Comparison of ENCODE assay signal across 8 cellular contexts in genomic region chr11:65719887-65720236, GRCh38. TPM values are rescaled to one million over a fixed set of nuclear protein-coding genes. Genes with fewer than 3 reads are reported as not detected.
DNase-seq lines count a peak whose midpoint lies in the region; ATAC-seq and TF ChIP-seq lines count a peak whose summit lies in the region.

No MANE protein-coding gene starts in this region.

- H3K4me2 ChIP-seq in trophoblast cell (ENCODE audit: low read length) = peak overlapping the region; percentile 62

- ATAC-seq in GM19438 (IDR thresholded peaks at IDR 0.05; ENCODE audit: low read depth, unreplicated experiment) (peak; percentile 19), gastroesophageal sphincter (peak; percentile 10)

- peak overlapping the region; percentile 0 for H4K91ac ChIP-seq in trophoblast cell (ENCODE audit: low read depth, low read length)

- no peak overlapping the region for H2AK5ac ChIP-seq in trophoblast cell (ENCODE audit: low read length)

- H3K14ac ChIP-seq in trophoblast cell (ENCODE audit: low read length) = peak overlapping the region; percentile 82

- no peak overlapping the region for H3K23ac ChIP-seq in trophoblast cell (ENCODE audit: low read length)

- no peak for TF ChIP-seq CTCF in AG09309 (IDR thresholded peaks at IDR 0.05; ENCODE audit: control insufficient read depth, insufficient read depth, low read depth, low read length, missing control alignments)
- TF ChIP-seq CTCF in gastroesophageal sphincter (IDR thresholded peaks at IDR 0.05) = no peak

- WGBS in gastroesophageal sphincter (ENCODE audit: low coverage in 1 of 2), 2 donors = no CpG with 5 or more reads among the region's 16 CpGs
- WGBS in trophoblast cell (ENCODE audit: extremely low coverage, insufficient coverage, insufficient read length) = no CpG with 5 or more reads among the region's 16 CpGs

- peak overlapping the region; percentile 65 for H3K9ac ChIP-seq in trophoblast cell (ENCODE audit: low read length)

- H3K4me1 ChIP-seq in gastroesophageal sphincter (peaks cover 3 to 43% (median 11%) of the 10 kb centered on the region in 3 donors), trophoblast cell (ENCODE audit: control insufficient read depth in 1 of 2, insufficient read depth in 2 of 2, low read length in 2 of 2) (peaks cover 3 to 6% of the 10 kb centered on the region in 2 experiments)

- H3K36me3 ChIP-seq in gastroesophageal sphincter (peaks cover 0 to 48% of the 10 kb centered on the region in 2 donors), trophoblast cell (ENCODE audit: control insufficient read depth in 1 of 2, insufficient read depth in 2 of 2, low read length in 2 of 2) (peaks cover 35 to 40% of the 10 kb centered on the region in 2 experiments)

- peak overlapping the region; percentile 83 for H3K4me3 ChIP-seq in AG09309 (ENCODE audit: control insufficient read depth, low read depth, low read length)
- H3K4me3 ChIP-seq in Jurkat, Clone E6-1 (ENCODE audit: low read length) = peak overlapping the region; percentile 86
- peak overlapping the region; percentile 65 to 83 for H3K4me3 ChIP-seq in gastroesophageal sphincter
- peak overlapping the region; percentile 98 for H3K4me3 ChIP-seq in trophoblast cell (ENCODE audit: low read depth, low read length)

- H4K8ac ChIP-seq in trophoblast cell (ENCODE audit: low read depth, low read length) = no peak overlapping the region

- no peak for TF ChIP-seq EP300 in gastroesophageal sphincter (IDR thresholded peaks at IDR 0.05)

- no peak overlapping the region for H4K12ac ChIP-seq in trophoblast cell (ENCODE audit: low read depth, low read length)

- peak overlapping the region; percentile 18 for H3K4ac ChIP-seq in trophoblast cell (ENCODE audit: low read depth, low read length)

- H3K9me3 ChIP-seq in gastroesophageal sphincter (no peaks in the 10 kb centered on the region), trophoblast cell (ENCODE audit: insufficient read depth, low read depth, low read length) (peaks cover 1% of the 10 kb centered on the region)

- H3K79me2 ChIP-seq in trophoblast cell (ENCODE audit: control insufficient read depth, insufficient read depth, low read length, poor library complexity) = peaks cover 2% of the 10 kb centered on the region

- no peak overlapping the region for H2BK120ac ChIP-seq in trophoblast cell (ENCODE audit: insufficient read depth, low read length, poor library complexity)

- H3K27me3 ChIP-seq in gastroesophageal sphincter (no peaks in the 10 kb centered on the region), trophoblast cell (ENCODE audit: insufficient read depth, low read length) (no peaks in the 10 kb centered on the region)

- H2AFZ ChIP-seq in trophoblast cell (ENCODE audit: insufficient read depth, low read length, poor library complexity) = no peak overlapping the region

- DNase-seq in AG09309 (ENCODE audit: low read depth) (no peak), trophoblast cell (peak in 1 of 2 donors; percentile 34), NCI-H187 (lab: John Stamatoyannopoulos, UW) (no peak), mesenteric fat pad (ENCODE audit: low spot score) (no peak)
- DNase-seq in Jurkat, Clone E6-1 (ENCODE audit: low read depth, low spot score) = no peak
- peak; percentile 58 to 64 for DNase-seq in activated T-cell treated with anti-CD3 and anti-CD28 coated beads, Interleukin-2, amount 50 U/mL, for 48 hours

- H3K27ac ChIP-seq in gastroesophageal sphincter = peak overlapping the region; percentile 71 to 96 (median 93)
- no peak overlapping the region for H3K27ac ChIP-seq in trophoblast cell (ENCODE audit: low read depth, low read length)

- TF ChIP-seq POLR2A in gastroesophageal sphincter (IDR thresholded peaks at IDR 0.05) = no peak

- peaks cover 6% of the 10 kb centered on the region for H3K79me1 ChIP-seq in trophoblast cell (ENCODE audit: low read length)

- H2BK5ac ChIP-seq in trophoblast cell (ENCODE audit: low read depth, low read length, poor library complexity) = no peak overlapping the region

- no peak overlapping the region for H2BK12ac ChIP-seq in trophoblast cell (ENCODE audit: low read length)

- H3K18ac ChIP-seq in trophoblast cell (ENCODE audit: low read length) = peak overlapping the region; percentile 35

RNA-seq across cellular contexts. Expression of gene RNASEH2C, which starts 0.7 kb away (rescaled TPM):
- 182 TPM for polyA plus RNA-seq in Jurkat, Clone E6-1 (2012; ENCODE audit: insufficient read depth, insufficient read length)
- total RNA-seq in gastroesophageal sphincter (100 to 1,000 TPM in 2 of 4 donors, 10 to 100 TPM in 2; 69.0 to 196 (median 96.3) TPM), mesenteric fat pad (71.8 TPM)
- polyA plus RNA-seq in trophoblast cell (2013) = 50.6 and 52.2 TPM in 2 replicates

RNA-seq across cellular contexts. Expression of gene KAT5, which starts 7.8 kb away (rescaled TPM):
- polyA plus RNA-seq in Jurkat, Clone E6-1 (2012; ENCODE audit: insufficient read depth, insufficient read length) = 79.7 TPM
- 10 to 100 TPM; 49.7 to 84.9 (median 81.6) TPM for total RNA-seq in gastroesophageal sphincter
- polyA plus RNA-seq in trophoblast cell (2013) = 26.9 and 28.6 TPM in 2 replicates
- 49.9 TPM for total RNA-seq in mesenteric fat pad

RNA-seq across cellular contexts. Expression of gene RELA, which starts 57.1 kb away (rescaled TPM):
- 56.4 TPM for polyA plus RNA-seq in Jurkat, Clone E6-1 (2012; ENCODE audit: insufficient read depth, insufficient read length)
- total RNA-seq in gastroesophageal sphincter = 10 to 100 TPM; 47.3 to 78.8 (median 63.9) TPM
- 69.3 and 74.1 TPM in 2 replicates for polyA plus RNA-seq in trophoblast cell (2013)
- 80.0 TPM for total RNA-seq in mesenteric fat pad

Comparison
In these comparisons a context has a peak if more than half of its experiments do, and no peak if none do; other contexts are left out.
1. DNase-seq: peak in activated T-cell treated with anti-CD3 and anti-CD28 coated beads, Interleukin-2, amount 50 U/mL, for 48 hours (2 of 2); none in AG09309 (single experiment), Jurkat, Clone E6-1 (single experiment), NCI-H187 (0 of 2) and mesenteric fat pad (single experiment).
2. Peak in every context shown above with its lines, with median percentiles within 50 percentile points of each other: H3K4me3 ChIP-seq.